In the genomic region with DNA sequence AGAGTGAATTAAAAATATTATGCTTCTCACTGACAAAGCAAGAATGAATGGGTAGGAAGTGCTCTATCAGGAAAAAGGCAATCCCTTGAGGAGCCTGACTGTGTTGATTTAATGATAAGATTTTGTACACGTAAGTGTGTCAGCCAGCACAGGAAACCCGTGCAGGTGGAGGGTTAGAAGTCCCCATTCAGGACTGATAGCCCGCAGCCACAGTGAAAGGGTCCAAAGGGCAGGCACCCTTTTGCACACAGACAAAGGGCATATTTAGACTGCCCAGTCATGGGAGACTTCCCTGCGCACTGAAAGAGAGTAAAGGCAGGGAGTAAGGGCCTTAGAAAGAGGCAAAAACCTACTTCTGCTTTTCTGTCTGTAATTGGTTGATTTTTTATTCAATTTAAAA, we compare ENCODE assay signal across 1 cellular context.
A peak's percentile ranks its signal among the peaks of the same experiment; 100 is the strongest.
TF ChIP-seq lines count a peak whose summit lies in the region.

No MANE protein-coding gene starts in this region.

TF ChIP-seq in HepG2, 621 proteins besides CTCF, POLR2A, EP300 and RAD21 (continued from another document and continues in another):
- TF ChIP-seq PBX3 (CRISPR knock-in tag; IDR thresholded peaks at IDR 0.05; ENCODE audit: borderline replicate concordance) = no peak
- TF ChIP-seq GMEB2 (CRISPR knock-in tag; IDR thresholded peaks at IDR 0.05; ENCODE audit: low read depth) = no peak
- TF ChIP-seq CREB1 (IDR thresholded peaks at IDR 0.05) = no peak
- TF ChIP-seq CREB1 (CRISPR knock-in tag; IDR thresholded peaks at IDR 0.05) = peak; percentile 78
- no peak for TF ChIP-seq SP4 (CRISPR knock-in tag; IDR thresholded peaks at IDR 0.05)
- no peak for TF ChIP-seq SOX6 (IDR thresholded peaks at IDR 0.05)
- peak; percentile 84 for TF ChIP-seq SOX6 (CRISPR knock-in tag; IDR thresholded peaks at IDR 0.05)
- peak; percentile 59; the same call in 1 of the 2 replicates for TF ChIP-seq ZNF788 (CRISPR knock-in tag; IDR thresholded peaks at IDR 0.05; ENCODE audit: borderline replicate concordance)
- no peak for TF ChIP-seq RFXANK (CRISPR knock-in tag; IDR thresholded peaks at IDR 0.05)
- TF ChIP-seq ONECUT2 (CRISPR knock-in tag; IDR thresholded peaks at IDR 0.05) = no peak
- TF ChIP-seq, protein P1, sequence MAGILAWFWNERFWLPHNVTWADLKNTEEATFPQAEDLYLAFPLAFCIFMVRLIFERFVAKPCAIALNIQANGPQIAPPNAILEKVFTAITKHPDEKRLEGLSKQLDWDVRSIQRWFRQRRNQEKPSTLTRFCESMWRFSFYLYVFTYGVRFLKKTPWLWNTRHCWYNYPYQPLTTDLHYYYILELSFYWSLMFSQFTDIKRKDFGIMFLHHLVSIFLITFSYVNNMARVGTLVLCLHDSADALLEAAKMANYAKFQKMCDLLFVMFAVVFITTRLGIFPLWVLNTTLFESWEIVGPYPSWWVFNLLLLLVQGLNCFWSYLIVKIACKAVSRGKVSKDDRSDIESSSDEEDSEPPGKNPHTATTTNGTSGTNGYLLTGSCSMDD (CRISPR knock-in tag; IDR thresholded peaks at IDR 0.05) = no peak
- peak; percentile 55; the same call in 1 of the 2 replicates for TF ChIP-seq SPEN (CRISPR knock-in tag; IDR thresholded peaks at IDR 0.05; ENCODE audit: low read depth)
- TF ChIP-seq ZNF274 (CRISPR knock-in tag; IDR thresholded peaks at IDR 0.05) = no peak
- TF ChIP-seq, protein P2, sequence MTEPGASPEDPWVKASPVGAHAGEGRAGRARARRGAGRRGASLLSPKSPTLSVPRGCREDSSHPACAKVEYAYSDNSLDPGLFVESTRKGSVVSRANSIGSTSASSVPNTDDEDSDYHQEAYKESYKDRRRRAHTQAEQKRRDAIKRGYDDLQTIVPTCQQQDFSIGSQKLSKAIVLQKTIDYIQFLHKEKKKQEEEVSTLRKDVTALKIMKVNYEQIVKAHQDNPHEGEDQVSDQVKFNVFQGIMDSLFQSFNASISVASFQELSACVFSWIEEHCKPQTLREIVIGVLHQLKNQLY (CRISPR knock-in tag; IDR thresholded peaks at IDR 0.05) = peak; percentile 78
- no peak for TF ChIP-seq ZNF124 (CRISPR knock-in tag; IDR thresholded peaks at IDR 0.05)
- TF ChIP-seq ZNF781 (CRISPR knock-in tag; IDR thresholded peaks at IDR 0.05; ENCODE audit: borderline replicate concordance, not compliant biosample characterization) = no peak
- TF ChIP-seq TFDP2 (CRISPR knock-in tag; IDR thresholded peaks at IDR 0.05) = 0 out of 2 replicates have a peak, but pooled peaks have one; percentile 25
- TF ChIP-seq ZC3H4 (CRISPR knock-in tag; IDR thresholded peaks at IDR 0.05; ENCODE audit: borderline replicate concordance) = no peak
- peak; percentile 47; the same call in 1 of the 2 replicates for TF ChIP-seq ZNF205 (CRISPR knock-in tag; IDR thresholded peaks at IDR 0.05)
- TF ChIP-seq HOXA9 (CRISPR knock-in tag; IDR thresholded peaks at IDR 0.05; ENCODE audit: borderline replicate concordance) = no peak
- TF ChIP-seq AHR (CRISPR knock-in tag; IDR thresholded peaks at IDR 0.05) = no peak
- no peak for TF ChIP-seq BCLAF1 (IDR thresholded peaks at IDR 0.05)
- no peak for TF ChIP-seq ZNF12 (CRISPR knock-in tag; IDR thresholded peaks at IDR 0.05)
- no peak for TF ChIP-seq ZNF775 (CRISPR knock-in tag; IDR thresholded peaks at IDR 0.05; ENCODE audit: borderline replicate concordance)
- no peak for TF ChIP-seq ZNF552 (CRISPR knock-in tag; IDR thresholded peaks at IDR 0.05; ENCODE audit: borderline replicate concordance)
- TF ChIP-seq ZSCAN9 (CRISPR knock-in tag; IDR thresholded peaks at IDR 0.05; ENCODE audit: borderline replicate concordance) = peak; percentile 45; the same call in 1 of the 2 replicates
- TF ChIP-seq DNMT1 (CRISPR knock-in tag; IDR thresholded peaks at IDR 0.05) = no peak
- TF ChIP-seq NFRKB (IDR thresholded peaks at IDR 0.05) = no peak
- no peak for TF ChIP-seq RBM22 (optimal IDR thresholded peaks at IDR 0.05; ENCODE audit: low read length)
- no peak for TF ChIP-seq ZNF260 (CRISPR knock-in tag; IDR thresholded peaks at IDR 0.05; ENCODE audit: borderline replicate concordance, low read depth)
- TF ChIP-seq ATF7 (IDR thresholded peaks at IDR 0.05) = no peak
- no peak for TF ChIP-seq ATF7 (CRISPR knock-in tag; IDR thresholded peaks at IDR 0.05)
- TF ChIP-seq NKX3-1 (CRISPR knock-in tag; IDR thresholded peaks at IDR 0.05) = no peak
- no peak for TF ChIP-seq TGIF2 (CRISPR knock-in tag; IDR thresholded peaks at IDR 0.05)
- TF ChIP-seq ZNF607 (CRISPR knock-in tag; IDR thresholded peaks at IDR 0.05; ENCODE audit: borderline replicate concordance) = no peak
- no peak for TF ChIP-seq MEIS2 (CRISPR knock-in tag; IDR thresholded peaks at IDR 0.05)
- peak; percentile 81; the same call in 1 of the 2 replicates for TF ChIP-seq HOXA3 (CRISPR knock-in tag; IDR thresholded peaks at IDR 0.05)
- TF ChIP-seq, protein P3, sequence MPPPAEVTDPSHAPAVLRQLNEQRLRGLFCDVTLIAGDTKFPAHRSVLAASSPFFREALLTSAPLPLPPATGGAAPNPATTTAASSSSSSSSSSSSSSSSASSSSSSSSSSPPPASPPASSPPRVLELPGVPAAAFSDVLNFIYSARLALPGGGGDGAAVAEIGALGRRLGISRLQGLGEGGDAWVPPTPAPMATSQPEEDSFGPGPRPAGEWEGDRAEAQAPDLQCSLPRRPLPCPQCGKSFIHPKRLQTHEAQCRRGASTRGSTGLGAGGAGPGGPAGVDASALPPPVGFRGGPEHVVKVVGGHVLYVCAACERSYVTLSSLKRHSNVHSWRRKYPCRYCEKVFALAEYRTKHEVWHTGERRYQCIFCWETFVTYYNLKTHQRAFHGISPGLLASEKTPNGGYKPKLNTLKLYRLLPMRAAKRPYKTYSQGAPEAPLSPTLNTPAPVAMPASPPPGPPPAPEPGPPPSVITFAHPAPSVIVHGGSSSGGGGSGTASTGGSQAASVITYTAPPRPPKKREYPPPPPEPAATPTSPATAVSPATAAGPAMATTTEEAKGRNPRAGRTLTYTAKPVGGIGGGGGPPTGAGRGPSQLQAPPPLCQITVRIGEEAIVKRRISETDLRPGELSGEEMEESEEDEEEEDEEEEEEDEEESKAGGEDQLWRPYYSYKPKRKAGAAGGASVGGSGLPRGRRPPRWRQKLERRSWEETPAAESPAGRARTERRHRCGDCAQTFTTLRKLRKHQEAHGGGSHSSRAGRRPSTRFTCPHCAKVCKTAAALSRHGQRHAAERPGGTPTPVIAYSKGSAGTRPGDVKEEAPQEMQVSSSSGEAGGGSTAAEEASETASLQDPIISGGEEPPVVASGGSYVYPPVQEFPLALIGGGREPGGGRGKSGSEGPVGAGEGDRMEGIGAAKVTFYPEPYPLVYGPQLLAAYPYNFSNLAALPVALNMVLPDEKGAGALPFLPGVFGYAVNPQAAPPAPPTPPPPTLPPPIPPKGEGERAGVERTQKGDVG (CRISPR knock-in tag; IDR thresholded peaks at IDR 0.05; ENCODE audit: borderline replicate concordance) = no peak
- TF ChIP-seq HNRNPH1 (optimal IDR thresholded peaks at IDR 0.05; ENCODE audit: low read depth, low read length) = no peak
- no peak for TF ChIP-seq ZBTB37 (CRISPR knock-in tag; IDR thresholded peaks at IDR 0.05)
- no peak for TF ChIP-seq NFATC3 (CRISPR knock-in tag; IDR thresholded peaks at IDR 0.05)
- TF ChIP-seq THAP8 (CRISPR knock-in tag; IDR thresholded peaks at IDR 0.05; ENCODE audit: borderline replicate concordance) = no peak
- no peak for TF ChIP-seq HNRNPUL1 (IDR thresholded peaks at IDR 0.05; ENCODE audit: low read depth, low read length)
- no peak for TF ChIP-seq ZNF570 (CRISPR knock-in tag; IDR thresholded peaks at IDR 0.05; ENCODE audit: borderline replicate concordance)
- TF ChIP-seq, protein P4, sequence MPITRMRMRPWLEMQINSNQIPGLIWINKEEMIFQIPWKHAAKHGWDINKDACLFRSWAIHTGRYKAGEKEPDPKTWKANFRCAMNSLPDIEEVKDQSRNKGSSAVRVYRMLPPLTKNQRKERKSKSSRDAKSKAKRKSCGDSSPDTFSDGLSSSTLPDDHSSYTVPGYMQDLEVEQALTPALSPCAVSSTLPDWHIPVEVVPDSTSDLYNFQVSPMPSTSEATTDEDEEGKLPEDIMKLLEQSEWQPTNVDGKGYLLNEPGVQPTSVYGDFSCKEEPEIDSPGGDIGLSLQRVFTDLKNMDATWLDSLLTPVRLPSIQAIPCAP (CRISPR knock-in tag; IDR thresholded peaks at IDR 0.05; ENCODE audit: low read depth) = no peak
- no peak for TF ChIP-seq ZNF768 (CRISPR knock-in tag; IDR thresholded peaks at IDR 0.05)
- no peak for TF ChIP-seq XBP1 (CRISPR knock-in tag; IDR thresholded peaks at IDR 0.05)
- no peak for TF ChIP-seq ARHGAP35 (CRISPR knock-in tag; IDR thresholded peaks at IDR 0.05; ENCODE audit: borderline replicate concordance)
- TF ChIP-seq, protein P5, sequence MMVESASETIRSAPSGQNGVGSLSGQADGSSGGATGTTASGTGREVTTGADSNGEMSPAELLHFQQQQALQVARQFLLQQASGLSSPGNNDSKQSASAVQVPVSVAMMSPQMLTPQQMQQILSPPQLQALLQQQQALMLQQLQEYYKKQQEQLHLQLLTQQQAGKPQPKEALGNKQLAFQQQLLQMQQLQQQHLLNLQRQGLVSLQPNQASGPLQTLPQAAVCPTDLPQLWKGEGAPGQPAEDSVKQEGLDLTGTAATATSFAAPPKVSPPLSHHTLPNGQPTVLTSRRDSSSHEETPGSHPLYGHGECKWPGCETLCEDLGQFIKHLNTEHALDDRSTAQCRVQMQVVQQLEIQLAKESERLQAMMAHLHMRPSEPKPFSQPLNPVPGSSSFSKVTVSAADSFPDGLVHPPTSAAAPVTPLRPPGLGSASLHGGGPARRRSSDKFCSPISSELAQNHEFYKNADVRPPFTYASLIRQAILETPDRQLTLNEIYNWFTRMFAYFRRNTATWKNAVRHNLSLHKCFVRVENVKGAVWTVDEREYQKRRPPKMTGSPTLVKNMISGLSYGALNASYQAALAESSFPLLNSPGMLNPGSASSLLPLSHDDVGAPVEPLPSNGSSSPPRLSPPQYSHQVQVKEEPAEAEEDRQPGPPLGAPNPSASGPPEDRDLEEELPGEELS (CRISPR knock-in tag; IDR thresholded peaks at IDR 0.05) = peak; percentile 69
- TF ChIP-seq MXI1 (IDR thresholded peaks at IDR 0.05; ENCODE audit: borderline replicate concordance, low read depth, low read length) = peak; percentile 59; the same call in 1 of the 3 replicates
